ENCODE assay signal across 12 cellular contexts in genomic region chr6:35484921-35485392, GRCh38. TPM values are rescaled to one million over a fixed set of nuclear protein-coding genes. Genes with fewer than 3 reads are reported as not detected.
DNase-seq lines count a peak whose midpoint lies in the region; ATAC-seq and TF ChIP-seq lines count a peak whose summit lies in the region.
"Had no signal": no experiment of that assay in that cellular context is flagged by ENCODE, and none has a peak within 500 bp of the region (broad histone marks: within the 10 kb centered on the region; RNA-seq: fewer than 3 reads in every experiment).

No MANE protein-coding gene starts in this region.

- H2AFZ ChIP-seq in trophoblast cell (ENCODE audit: insufficient read depth, low read length, poor library complexity): peak overlapping the region; percentile 55

- H3K4ac ChIP-seq in trophoblast cell (ENCODE audit: low read depth, low read length): peak overlapping the region; percentile 82

- H3K36me3 ChIP-seq in trophoblast cell (ENCODE audit: control insufficient read depth in 1 of 2, insufficient read depth in 2 of 2, low read length in 2 of 2): peaks cover 46 to 51% of the 10 kb centered on the region in 2 experiments
- H3K36me3 ChIP-seq: neutrophil had no signal

- ATAC-seq in GM21381 (IDR thresholded peaks at IDR 0.05; ENCODE audit: unreplicated experiment): no peak

- CTCF ChIA-PET in HEK293T (lab: Yijun Ruan, JAX): interaction anchor here (0.6 kb wide), 1 partner anchor 191 kb away, joined by 3 read pairs; no protein-coding TSS in a partner anchor

- peak overlapping the region; percentile 98 for H2BK5ac ChIP-seq in trophoblast cell (ENCODE audit: low read depth, low read length, poor library complexity)

- H3K4me3 ChIP-seq in AG10803 (ENCODE audit: low read length) (no peak overlapping the region), fibroblast of villous mesenchyme (ENCODE audit: low read depth, low read length) (no peak overlapping the region), trophoblast cell (ENCODE audit: low read depth, low read length) (no peak overlapping the region)

- H3K14ac ChIP-seq in trophoblast cell (ENCODE audit: low read length): peak overlapping the region; percentile 97

- no peaks in the 10 kb centered on the region for H3K9me3 ChIP-seq in trophoblast cell (ENCODE audit: insufficient read depth, low read depth, low read length)
- H3K9me3 ChIP-seq: neutrophil had no signal

- no peak for TF ChIP-seq CTCF in AG10803 (conservative IDR thresholded peaks at IDR 0.05; ENCODE audit: low read length)
- no peak for TF ChIP-seq CTCF in fibroblast of villous mesenchyme (IDR thresholded peaks at IDR 0.05; ENCODE audit: insufficient read depth, low read depth, low read length)

- no peak overlapping the region for H3K23ac ChIP-seq in trophoblast cell (ENCODE audit: low read length)

- peak overlapping the region; percentile 53 for H3K4me2 ChIP-seq in trophoblast cell (ENCODE audit: low read length)

- peak overlapping the region; percentile 85 for H2BK12ac ChIP-seq in trophoblast cell (ENCODE audit: low read length)

- POLR2A ChIA-PET in HEK293T (lab: Yijun Ruan, JAX): interaction anchor here (1.3 kb wide), 1 partner anchor 12 kb away, joined by 4 read pairs; no protein-coding TSS in a partner anchor

- WGBS in trophoblast cell (ENCODE audit: extremely low coverage, insufficient coverage, insufficient read length): no CpG with 5 or more reads among the region's 7 CpGs

- peak overlapping the region; percentile 92 for H3K18ac ChIP-seq in trophoblast cell (ENCODE audit: low read length)

- H3K9ac ChIP-seq in trophoblast cell (ENCODE audit: low read length): peak overlapping the region; percentile 38

- H4K91ac ChIP-seq in trophoblast cell (ENCODE audit: low read depth, low read length): peak overlapping the region; percentile 98

- peaks cover 38% of the 10 kb centered on the region for H3K79me2 ChIP-seq in trophoblast cell (ENCODE audit: control insufficient read depth, insufficient read depth, low read length, poor library complexity)

- peak overlapping the region; percentile 80 for H4K8ac ChIP-seq in trophoblast cell (ENCODE audit: low read depth, low read length)

- peak overlapping the region; percentile 68 for H4K12ac ChIP-seq in trophoblast cell (ENCODE audit: low read depth, low read length)

- no peaks in the 10 kb centered on the region for H3K27me3 ChIP-seq in trophoblast cell (ENCODE audit: insufficient read depth, low read length)

- peaks cover 45% of the 10 kb centered on the region for H3K79me1 ChIP-seq in trophoblast cell (ENCODE audit: low read length)

- peak overlapping the region; percentile 93 for H2BK120ac ChIP-seq in trophoblast cell (ENCODE audit: insufficient read depth, low read length, poor library complexity)

- H2AK5ac ChIP-seq in trophoblast cell (ENCODE audit: low read length): peak overlapping the region; percentile 98

- DNase-seq in AG10803 (ENCODE audit: low read depth): peak; percentile 20
- peak; percentile 27 for DNase-seq in fibroblast of villous mesenchyme (ENCODE audit: low read depth)
- peak in 1 of 2 donors; percentile 28 for DNase-seq in trophoblast cell
- no peak for DNase-seq in NCI-H2107 treated with DMSO at 0.1 percent for 48 hours (lab: John Stamatoyannopoulos, UW; ENCODE audit: unreplicated experiment)
- DNase-seq in HEK293T (ENCODE audit: extremely low spot score): no peak
- DNase-seq in activated CD4-positive, alpha-beta T cell treated with anti-CD3 and anti-CD28 coated beads, Interleukin-2, amount 50 U/mL, for 48 hours: no peak
- DNase-seq: C1 segment of cervical spinal cord, NCI-H1048, SHP77 treated with DMSO at 0.1 percent for 48 hours had no signal

- H3K4me1 ChIP-seq in trophoblast cell (ENCODE audit: control insufficient read depth in 1 of 2, insufficient read depth in 2 of 2, low read length in 2 of 2): peaks cover 43 to 48% of the 10 kb centered on the region in 2 experiments

- peak overlapping the region; percentile 100 for H3K27ac ChIP-seq in trophoblast cell (ENCODE audit: low read depth, low read length)
- H3K27ac ChIP-seq: neutrophil had no signal

TF ChIP-seq in PFSK-1, 5 proteins besides CTCF, POLR2A, EP300 and RAD21:
- TF ChIP-seq FOXP2 (optimal IDR thresholded peaks at IDR 0.05; ENCODE audit: borderline replicate concordance, extremely low read depth, extremely low read length, insufficient read depth): peak; percentile 23
- TF ChIP-seq, protein P1, sequence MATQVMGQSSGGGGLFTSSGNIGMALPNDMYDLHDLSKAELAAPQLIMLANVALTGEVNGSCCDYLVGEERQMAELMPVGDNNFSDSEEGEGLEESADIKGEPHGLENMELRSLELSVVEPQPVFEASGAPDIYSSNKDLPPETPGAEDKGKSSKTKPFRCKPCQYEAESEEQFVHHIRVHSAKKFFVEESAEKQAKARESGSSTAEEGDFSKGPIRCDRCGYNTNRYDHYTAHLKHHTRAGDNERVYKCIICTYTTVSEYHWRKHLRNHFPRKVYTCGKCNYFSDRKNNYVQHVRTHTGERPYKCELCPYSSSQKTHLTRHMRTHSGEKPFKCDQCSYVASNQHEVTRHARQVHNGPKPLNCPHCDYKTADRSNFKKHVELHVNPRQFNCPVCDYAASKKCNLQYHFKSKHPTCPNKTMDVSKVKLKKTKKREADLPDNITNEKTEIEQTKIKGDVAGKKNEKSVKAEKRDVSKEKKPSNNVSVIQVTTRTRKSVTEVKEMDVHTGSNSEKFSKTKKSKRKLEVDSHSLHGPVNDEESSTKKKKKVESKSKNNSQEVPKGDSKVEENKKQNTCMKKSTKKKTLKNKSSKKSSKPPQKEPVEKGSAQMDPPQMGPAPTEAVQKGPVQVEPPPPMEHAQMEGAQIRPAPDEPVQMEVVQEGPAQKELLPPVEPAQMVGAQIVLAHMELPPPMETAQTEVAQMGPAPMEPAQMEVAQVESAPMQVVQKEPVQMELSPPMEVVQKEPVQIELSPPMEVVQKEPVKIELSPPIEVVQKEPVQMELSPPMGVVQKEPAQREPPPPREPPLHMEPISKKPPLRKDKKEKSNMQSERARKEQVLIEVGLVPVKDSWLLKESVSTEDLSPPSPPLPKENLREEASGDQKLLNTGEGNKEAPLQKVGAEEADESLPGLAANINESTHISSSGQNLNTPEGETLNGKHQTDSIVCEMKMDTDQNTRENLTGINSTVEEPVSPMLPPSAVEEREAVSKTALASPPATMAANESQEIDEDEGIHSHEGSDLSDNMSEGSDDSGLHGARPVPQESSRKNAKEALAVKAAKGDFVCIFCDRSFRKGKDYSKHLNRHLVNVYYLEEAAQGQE (IDR thresholded peaks at IDR 0.05; ENCODE audit: insufficient read depth in 1 of 2, low read depth in 2 of 2, low read length in 2 of 2): no peak
- TF ChIP-seq SIN3A (IDR thresholded peaks at IDR 0.05; ENCODE audit: borderline replicate concordance, insufficient read depth, low read length): no peak
TF ChIP-seq in PFSK-1: peak in this region for 1.

TF ChIP-seq in HEK293T, 16 proteins besides CTCF, POLR2A, EP300 and RAD21:
- TF ChIP-seq FOXK2 (IDR thresholded peaks at IDR 0.05) (no peak), TARDBP (IDR thresholded peaks at IDR 0.05) (no peak), FOXM1 (IDR thresholded peaks at IDR 0.05; ENCODE audit: borderline replicate concordance) (no peak), SP1 (IDR thresholded peaks at IDR 0.05) (no peak), NFRKB (IDR thresholded peaks at IDR 0.05) (no peak), CTBP1 (IDR thresholded peaks at IDR 0.05; ENCODE audit: borderline replicate concordance) (no peak), LEF1 (IDR thresholded peaks at IDR 0.05; ENCODE audit: borderline replicate concordance) (no peak), PKNOX1 (IDR thresholded peaks at IDR 0.05) (no peak), L3MBTL2 (conservative IDR thresholded peaks at IDR 0.05) (no peak), HDGF (IDR thresholded peaks at IDR 0.05; ENCODE audit: borderline replicate concordance) (no peak), BHLHE40 (IDR thresholded peaks at IDR 0.05; ENCODE audit: borderline replicate concordance) (no peak), SUZ12 (IDR thresholded peaks at IDR 0.05) (no peak), ZNF384 (IDR thresholded peaks at IDR 0.05) (no peak), FOXA1 (IDR thresholded peaks at IDR 0.05) (no peak), ARNT (IDR thresholded peaks at IDR 0.05) (no peak), ELF4 (IDR thresholded peaks at IDR 0.05) (no peak)

RNA-seq across cellular contexts. Expression of gene TEAD3, which starts 11.9 kb away (rescaled TPM):
- polyA plus RNA-seq in PFSK-1 (2012; ENCODE audit: insufficient read length, low read depth): 14.5 TPM
- total RNA-seq in fibroblast of villous mesenchyme: 23.7 and 27.1 TPM in 2 replicates
- polyA plus RNA-seq in trophoblast cell (2013): 196 and 208 TPM in 2 replicates

RNA-seq across cellular contexts. Expression of gene RPL10A, which starts 16.8 kb away (rescaled TPM):
- polyA plus RNA-seq in PFSK-1 (2012; ENCODE audit: insufficient read length, low read depth): 1,923 TPM
- 1,513 and 2,144 TPM in 2 replicates for total RNA-seq in fibroblast of villous mesenchyme
- 1,387 and 1,493 TPM in 2 replicates for polyA plus RNA-seq in trophoblast cell (2013)

RNA-seq across cellular contexts. Expression of gene TULP1, which starts 27.7 kb away (rescaled TPM):
- 0.38 TPM for polyA plus RNA-seq in PFSK-1 (2012; ENCODE audit: insufficient read length, low read depth)
- not detected in 2 replicates for total RNA-seq in fibroblast of villous mesenchyme
- polyA plus RNA-seq in trophoblast cell (2013): 0.82 and 1.4 TPM in 2 replicates

RNA-seq across cellular contexts. Expression of gene FANCE, which starts 32.8 kb away (rescaled TPM):
- 19.2 TPM for polyA plus RNA-seq in PFSK-1 (2012; ENCODE audit: insufficient read length, low read depth)
- total RNA-seq in fibroblast of villous mesenchyme: 4.5 and 6.5 TPM in 2 replicates
- 11.4 and 11.5 TPM in 2 replicates for polyA plus RNA-seq in trophoblast cell (2013)

Comparison
In these comparisons a context has a peak if more than half of its experiments do, and no peak if none do; other contexts are left out.
1. DNase-seq: peak in AG10803 (single experiment) and fibroblast of villous mesenchyme (single experiment); none in NCI-H2107 treated with DMSO at 0.1 percent for 48 hours (single experiment), HEK293T (single experiment) and activated CD4-positive, alpha-beta T cell treated with anti-CD3 and anti-CD28 coated beads, Interleukin-2, amount 50 U/mL, for 48 hours (0 of 2).